In the genomic region with DNA sequence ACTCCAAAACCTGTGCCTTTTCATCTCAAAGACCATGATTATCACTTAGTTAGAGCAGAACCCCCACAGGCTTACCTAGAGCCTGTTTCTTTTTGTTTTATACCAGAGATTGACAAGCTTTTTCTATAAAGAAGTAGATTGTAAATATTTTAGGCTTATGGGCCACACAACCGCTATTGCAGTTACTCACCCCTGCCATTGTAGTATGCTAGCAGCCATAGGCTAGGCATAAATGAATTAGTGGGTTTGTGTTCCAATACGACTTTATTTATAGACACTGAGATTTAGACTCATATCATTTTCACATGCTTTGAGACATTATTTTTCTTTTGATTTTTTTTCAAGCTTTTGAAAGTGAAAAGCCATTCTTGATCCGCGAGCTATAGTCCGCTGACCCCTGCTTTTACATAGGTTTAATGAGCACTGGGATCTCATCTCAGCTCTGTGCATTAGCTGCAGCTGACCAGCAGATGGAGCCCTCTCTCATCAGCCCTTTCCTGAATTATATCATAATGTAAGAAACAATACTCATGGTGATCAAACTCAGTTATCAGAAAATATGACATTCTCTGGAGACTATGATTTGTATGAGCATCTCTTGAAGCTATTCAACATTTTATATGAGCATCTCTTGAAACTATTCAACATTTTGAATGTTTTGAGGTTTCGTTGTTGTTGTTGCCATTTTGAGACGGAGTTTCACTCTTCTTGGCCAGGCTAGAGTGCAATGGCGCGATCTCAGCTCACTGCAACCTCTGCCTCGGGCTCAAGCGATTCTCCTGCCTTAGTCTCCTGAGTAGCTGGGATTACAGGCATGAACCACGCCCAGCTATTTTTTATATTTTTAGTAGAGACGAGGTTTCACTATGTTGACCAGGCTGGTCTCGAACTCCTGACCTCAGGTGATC, we compare ENCODE assay signal across 8 cellular contexts.
DNase-seq lines count a peak whose midpoint lies in the region; ATAC-seq and TF ChIP-seq lines count a peak whose summit lies in the region.

No MANE protein-coding gene starts in this region.

- intact Hi-C loops in posterior cingulate gyrus (cut with DNase I), result no loop called here

- ATAC-seq in HG02885 (IDR thresholded peaks at IDR 0.05; ENCODE audit: poor library complexity, unreplicated experiment) (peak; percentile 72), HG03135 (IDR thresholded peaks at IDR 0.05; ENCODE audit: unreplicated experiment) (no peak)

- peak; percentile 3 for DNase-seq in GM04503 (ENCODE audit: low read depth)
- peak; percentile 68 for DNase-seq in NCI-H82 (lab: John Stamatoyannopoulos, UW)
- peak; percentile 18 for DNase-seq in activated T-cell treated with anti-CD3 and anti-CD28 coated beads for 48 hours (ENCODE audit: low read depth)
- peak; percentile 30 to 73 for DNase-seq in foreskin fibroblast
- peak in 6 of 10 donors; percentile 16 to 86 (median 36) for DNase-seq in posterior cingulate gyrus

- no peak overlapping the region for H3K27ac ChIP-seq in 22Rv1

- TF ChIP-seq CTCF in 22Rv1 (IDR thresholded peaks at IDR 0.05) (peak; percentile 98), foreskin fibroblast (IDR thresholded peaks at IDR 0.05; ENCODE audit: low read depth, low read length) (peak; percentile 97)

- no peak overlapping the region for H3K4me3 ChIP-seq in foreskin fibroblast (ENCODE audit: low read depth in 1 of 2, low read length in 2 of 2)

Comparison
In these comparisons a context has a peak if more than half of its experiments do, and no peak if none do; other contexts are left out.
1. DNase-seq: peak in every context shown above with its lines; median percentile 68 in NCI-H82; 52 in foreskin fibroblast; 36 in posterior cingulate gyrus; 18 in activated T-cell treated with anti-CD3 and anti-CD28 coated beads for 48 hours; 3 in GM04503.